ENCODE assay signal across 8 cellular contexts in genomic region chr11:32333335-32333991, GRCh38.
A peak's percentile ranks its signal among the peaks of the same experiment; 100 is the strongest.
DNase-seq lines count a peak whose midpoint lies in the region; ATAC-seq and TF ChIP-seq lines count a peak whose summit lies in the region.

No MANE protein-coding gene starts in this region.

- H3K23me2 ChIP-seq in H9 (ENCODE audit: insufficient read length, low read depth, low read length, poor library complexity, severe bottlenecking), result peaks cover 4% of the 10 kb centered on the region

- H3K18ac ChIP-seq in H9 (ENCODE audit: insufficient read length, low read depth, low read length), result peak overlapping the region; percentile 4

- H4K20me1 ChIP-seq in H9 (ENCODE audit: control insufficient read depth, insufficient read depth, insufficient read length), result no peaks in the 10 kb centered on the region

- POLR2A ChIA-PET in A673 (lab: Charles Lee; ENCODE audit: low non-redundant PET), result interaction anchor here (0.6 kb wide), 1 partner anchor 160 kb away, joined by 11 read pairs; no protein-coding TSS in a partner anchor

- no peaks in the 10 kb centered on the region for H3K79me2 ChIP-seq in H9 (ENCODE audit: insufficient read depth, low read length)

- H3K4me2 ChIP-seq in H9 (ENCODE audit: insufficient read depth, insufficient read length, low read length), result peak overlapping the region; percentile 63

- H3K36me3 ChIP-seq in A673 (ENCODE audit: insufficient read depth, low read length, poor library complexity, severe bottlenecking), result no peaks in the 10 kb centered on the region
- H3K36me3 ChIP-seq in esophagus squamous epithelium, result no peaks in the 10 kb centered on the region
- no peaks in the 10 kb centered on the region for H3K36me3 ChIP-seq in mucosa of stomach (ENCODE audit: control insufficient read depth, insufficient read depth, low read length)

- H3K4me1 ChIP-seq in A673 (ENCODE audit: insufficient read depth, low read length, poor library complexity, severe bottlenecking) (peaks cover 12% of the 10 kb centered on the region), H9 (ENCODE audit: insufficient read depth, low read length) (no peaks in the 10 kb centered on the region; the same call in 1 of the 2 replicates), esophagus squamous epithelium (peaks cover 0 to 14% (median 7%) of the 10 kb centered on the region in 3 donors), mucosa of stomach (ENCODE audit: control insufficient read depth, insufficient read depth, low read length) (peaks cover 7% of the 10 kb centered on the region)

- H3K27me3 ChIP-seq in A673 (replicated peaks; ENCODE audit: insufficient read depth, low read depth, low read length, poor library complexity) (no peaks in the 10 kb centered on the region), H9 (ENCODE audit: insufficient read depth, low read length) (peaks cover 4% of the 10 kb centered on the region; the same call in 1 of the 2 replicates), esophagus squamous epithelium (peaks cover 0 to 47% (median 0%) of the 10 kb centered on the region in 4 donors), mucosa of stomach (ENCODE audit: control insufficient read depth, insufficient read depth, low read length) (no peaks in the 10 kb centered on the region)

- no peaks in the 10 kb centered on the region for H3K79me1 ChIP-seq in H9 (ENCODE audit: insufficient read depth, low read depth, low read length, poor library complexity, severe bottlenecking)

- H2BK120ac ChIP-seq in H9 (ENCODE audit: low read depth, low read length, poor library complexity, severe bottlenecking), result no peak overlapping the region

- H3K14ac ChIP-seq in H9 (ENCODE audit: insufficient read depth, low read length), result peak overlapping the region; percentile 9

- H4K5ac ChIP-seq in H9 (ENCODE audit: insufficient read length, low read depth, low read length), result no peak overlapping the region

- no peak for TF ChIP-seq POLR2A in esophagus squamous epithelium (IDR thresholded peaks at IDR 0.05)

- no peak overlapping the region for H3K4ac ChIP-seq in H9 (ENCODE audit: low read depth, low read length)

- peaks cover 57% of the 10 kb centered on the region for H3K27me3 Mint-ChIP-seq in H9 (ENCODE audit: low read depth)
- peaks cover 57% of the 10 kb centered on the region for H3K27me3 Mint-ChIP-seq in activated CD8-positive, alpha-beta memory T cell treated with anti-CD3 and anti-CD28 coated beads, Interleukin-2, amount 10 ng/mL, durations not matched to agents 7 days and 5 days

- no peak overlapping the region for H3K9ac ChIP-seq in H9 (ENCODE audit: extremely low read depth, insufficient read length, low read length)
- H3K9ac ChIP-seq in mucosa of stomach (ENCODE audit: low read length), result peak overlapping the region; percentile 59

- H3K9me3 ChIP-seq in A673 (ENCODE audit: low read depth, low read length, poor library complexity, severe bottlenecking) (no peaks in the 10 kb centered on the region), H9 (ENCODE audit: control insufficient read depth, low read depth, low read length) (peaks cover 6% of the 10 kb centered on the region), esophagus squamous epithelium (no peaks in the 10 kb centered on the region), mucosa of stomach (ENCODE audit: control insufficient read depth, low read length) (no peaks in the 10 kb centered on the region)

- TF ChIP-seq CTCF in A673 (conservative IDR thresholded peaks at IDR 0.05; ENCODE audit: low read depth, low read length), result peak; percentile 67
- TF ChIP-seq CTCF in H9 (conservative IDR thresholded peaks at IDR 0.05), result peak; percentile 49; the same call in 1 of the 3 replicates
- TF ChIP-seq CTCF in esophagus squamous epithelium (IDR thresholded peaks at IDR 0.05), result peak in 3 of 6 experiments; percentile 8 to 18 (median 8)

- H3K4me1 Mint-ChIP-seq in H9, result peaks cover 10 to 14% of the 10 kb centered on the region in 2 experiments; a peak in 3 of 4 replicates
- H3K4me1 Mint-ChIP-seq in activated CD8-positive, alpha-beta memory T cell treated with anti-CD3 and anti-CD28 coated beads, Interleukin-2, amount 10 ng/mL, durations not matched to agents 7 days and 5 days, result peaks cover 17% of the 10 kb centered on the region

- BruUV-seq in A673 (replicated peaks; lab: Mats Ljungman, UMichigan), result no TSS peak

- CTCF ChIA-PET in A673 (lab: Charles Lee), result interaction anchor here (0.6 to 3.2 kb wide), 12 partner anchors 10 to 1760 kb away, joined by 5 to 32 read pairs (median 8); no protein-coding TSS in a partner anchor
- CTCF ChIA-PET in activated CD8-positive, alpha-beta memory T cell treated with anti-CD3 and anti-CD28 coated beads, Interleukin-2, amount 10 ng/mL, durations not matched to agents 7 days and 5 days (lab: Charles Lee), result interaction anchor here (1.2 to 1.9 kb wide), 2 partner anchors 10 to 17 kb away, joined by 3 to 8 read pairs; no protein-coding TSS in a partner anchor

- no peak overlapping the region for H3K23ac ChIP-seq in H9 (ENCODE audit: insufficient read length, low read depth, low read length)

- H3K27ac Mint-ChIP-seq in H9, result no peak overlapping the region
- no peak overlapping the region for H3K27ac Mint-ChIP-seq in activated CD8-positive, alpha-beta memory T cell treated with anti-CD3 and anti-CD28 coated beads, Interleukin-2, amount 10 ng/mL, durations not matched to agents 7 days and 5 days

- no peak overlapping the region for H2AK5ac ChIP-seq in H9 (ENCODE audit: insufficient read length, low read length)

- peaks cover 10% of the 10 kb centered on the region in 2 experiments for H3K9me3 Mint-ChIP-seq in H9
- H3K9me3 Mint-ChIP-seq in activated CD8-positive, alpha-beta memory T cell treated with anti-CD3 and anti-CD28 coated beads, Interleukin-2, amount 10 ng/mL, durations not matched to agents 7 days and 5 days (ENCODE audit: low read depth), result no peaks in the 10 kb centered on the region

- no peak overlapping the region for H2BK20ac ChIP-seq in H9 (ENCODE audit: low read depth, low read length, poor library complexity, severe bottlenecking)

- no peak overlapping the region for H4K8ac ChIP-seq in H9 (replicated peaks; ENCODE audit: insufficient read length, low read depth, low read length)

- intact Hi-C loops in A673 (cut with micrococcal nuclease; ENCODE audit: unreplicated experiment), result no loop called here
- intact Hi-C loops in esophagus squamous epithelium (cut with DNase I), result loop anchor here (10.0 kb wide), 1 partner anchor 461 kb away; the partner anchor contains the start of gene CCDC73

- no peak overlapping the region for H2AFZ ChIP-seq in H9 (ENCODE audit: low read length)

- H3K56ac ChIP-seq in H9 (ENCODE audit: insufficient read length, low read depth, low read length), result no peak overlapping the region

- H2BK15ac ChIP-seq in H9 (ENCODE audit: low read depth, low read length), result no peak overlapping the region

- no peak overlapping the region for H3K27ac ChIP-seq in A673 (ENCODE audit: low read depth, low read length, poor library complexity, severe bottlenecking)
- H3K27ac ChIP-seq in H9 (ENCODE audit: insufficient read length, low read depth, low read length), result no peak overlapping the region
- no peak overlapping the region for H3K27ac ChIP-seq in esophagus squamous epithelium
- no peak overlapping the region for H3K27ac ChIP-seq in substantia nigra (ENCODE audit: low read depth, low read length, poor library complexity, severe bottlenecking)

- H3T11ph ChIP-seq in H9 (ENCODE audit: low read length), result no peak overlapping the region

- DNase-seq in A673 (ENCODE audit: low spot score) (peak; percentile 82), H9 (peak; percentile 85), esophagus squamous epithelium (lab: John Stamatoyannopoulos, UW) (no peak), substantia nigra (lab: John Stamatoyannopoulos, UW) (peak in 38 of 49 donors; percentile 5 to 58 (median 32)), NCI-H1930 (lab: John Stamatoyannopoulos, UW) (no peak)
- no peak for DNase-seq in activated CD8-positive, alpha-beta memory T cell treated with anti-CD3 and anti-CD28 coated beads, Interleukin-2, amount 10 ng/mL, durations not matched to agents 7 days and 5 days
- DNase-seq in activated CD4-positive, CD25-positive, alpha-beta regulatory T cell treated with anti-CD3 and anti-CD28 coated beads, Interleukin-2, amount 50 U/mL, for 72 hours, result no peak

- no peak overlapping the region for H4K91ac ChIP-seq in H9 (ENCODE audit: insufficient read length, low read depth, low read length)

- peak overlapping the region; percentile 67 to 75 for H3K4me3 Mint-ChIP-seq in H9
- peak overlapping the region; percentile 39 for H3K4me3 Mint-ChIP-seq in activated CD8-positive, alpha-beta memory T cell treated with anti-CD3 and anti-CD28 coated beads, Interleukin-2, amount 10 ng/mL, durations not matched to agents 7 days and 5 days

- no CpG with 5 or more reads among the region's 57 CpGs for WGBS in H9 (ENCODE audit: extremely low coverage, insufficient read length, low lambda C conversion rate)
- 3 to 10% methylated on average over 10 to 15 of the region's 57 CpGs for WGBS in esophagus squamous epithelium, 2 donors

- H2BK5ac ChIP-seq in H9 (ENCODE audit: insufficient read length, low read length), result no peak overlapping the region

- peak overlapping the region; percentile 4 for H3K4me3 ChIP-seq in A673 (ENCODE audit: low read depth, low read length, poor library complexity, severe bottlenecking)
- H3K4me3 ChIP-seq in esophagus squamous epithelium, result peak overlapping the region; percentile 27 to 61 (median 46)
- H3K4me3 ChIP-seq in mucosa of stomach (ENCODE audit: low read length), result peak overlapping the region; percentile 55

- no peak for ATAC-seq in activated CD8-positive, alpha-beta memory T cell treated with anti-CD3 and anti-CD28 coated beads, Interleukin-2, amount 10 ng/mL, durations not matched to agents 7 days and 5 days

- peaks cover 4 to 14% (median 8%) of the 10 kb centered on the region in 3 experiments; a peak in 6 of 7 replicates for H3K36me3 Mint-ChIP-seq in H9 (ENCODE audit: insufficient read depth in 1 of 3, low read depth in 3 of 3)
- peaks cover 1% of the 10 kb centered on the region for H3K36me3 Mint-ChIP-seq in activated CD8-positive, alpha-beta memory T cell treated with anti-CD3 and anti-CD28 coated beads, Interleukin-2, amount 10 ng/mL, durations not matched to agents 7 days and 5 days

- H2BK12ac ChIP-seq in H9 (ENCODE audit: insufficient read length, low read depth, low read length), result no peak overlapping the region

Comparison
In these comparisons a context has a peak if more than half of its experiments do, and no peak if none do; other contexts are left out.
1. DNase-seq: peak in A673 (single experiment), H9 (single experiment) and substantia nigra (38 of 49); none in activated CD8-positive, alpha-beta memory T cell treated with anti-CD3 and anti-CD28 coated beads, Interleukin-2, amount 10 ng/mL, durations not matched to agents 7 days and 5 days (single experiment), esophagus squamous epithelium (single experiment), NCI-H1930 (0 of 2) and activated CD4-positive, CD25-positive, alpha-beta regulatory T cell treated with anti-CD3 and anti-CD28 coated beads, Interleukin-2, amount 50 U/mL, for 72 hours (single experiment).
2. H3K4me3 ChIP-seq: peak in every context shown above with its lines; median percentile 55 in mucosa of stomach; 46 in esophagus squamous epithelium; 4 in A673.